In genomic region chr6:33317418-33317667, GRCh38 we compare ENCODE assay signal across 8 cellular contexts. TPM values are rescaled to one million over a fixed set of nuclear protein-coding genes. Genes with fewer than 3 reads are reported as not detected.
A peak's percentile ranks its signal among the peaks of the same experiment; 100 is the strongest.
DNase-seq lines count a peak whose midpoint lies in the region; ATAC-seq, FAIRE-seq and TF ChIP-seq lines count a peak whose summit lies in the region.

No MANE protein-coding gene starts in this region.

- peak overlapping the region; percentile 99 for H3K4me3 Mint-ChIP-seq in T-helper 1 cell treated with Interleukin-12 subunit alpha and Interleukin-12 subunit beta and Interleukin-4 antibody, amounts not matched to agents 30 μg/mL and 1 μg/mL, for 36 hours
- peak overlapping the region; percentile 80 for H3K4me3 Mint-ChIP-seq in activated naive CD8-positive, alpha-beta T cell

- FAIRE-seq in small intestine (lab: Jason Lieb, UNC) = no peak

- H3K36me3 ChIP-seq in hepatocyte (replicated peaks; ENCODE audit: insufficient read depth, low read depth) (no peaks in the 10 kb centered on the region), small intestine (ENCODE audit: control insufficient read depth in 2 of 2, insufficient read depth in 2 of 2, low read length in 2 of 2) (peaks cover 3 to 9% of the 10 kb centered on the region in 2 donors)

- no peak for DNase-seq in T-helper 1 cell
- no peak for DNase-seq in hepatocyte (ENCODE audit: low spot score)
- DNase-seq in small intestine = no peak
- no peak for DNase-seq in NCI-H1694 (lab: John Stamatoyannopoulos, UW)
- DNase-seq in occipital lobe (lab: John Stamatoyannopoulos, UW) = no peak

- ATAC-seq in GM19463 (IDR thresholded peaks at IDR 0.05; ENCODE audit: unreplicated experiment) = no peak

- peaks cover 56% of the 10 kb centered on the region for H3K4me1 Mint-ChIP-seq in T-helper 1 cell treated with Interleukin-12 subunit alpha and Interleukin-12 subunit beta and Interleukin-4 antibody, amounts not matched to agents 30 μg/mL and 1 μg/mL, for 36 hours (ENCODE audit: low read depth)
- H3K4me1 Mint-ChIP-seq in activated naive CD8-positive, alpha-beta T cell (ENCODE audit: low read depth) = peaks cover 68% of the 10 kb centered on the region

- H3K27ac Mint-ChIP-seq in T-helper 1 cell treated with Interleukin-12 subunit alpha and Interleukin-12 subunit beta and Interleukin-4 antibody, amounts not matched to agents 30 μg/mL and 1 μg/mL, for 36 hours = peak overlapping the region; percentile 45
- peak overlapping the region; percentile 28 for H3K27ac Mint-ChIP-seq in activated naive CD8-positive, alpha-beta T cell

- H3K4me3 ChIP-seq in hepatocyte (peak overlapping the region; percentile 24), small intestine (ENCODE audit: low read depth in 1 of 2, low read length in 2 of 2) (peak overlapping the region; percentile 51)

- no peaks in the 10 kb centered on the region for H3K9me3 ChIP-seq in hepatocyte (ENCODE audit: low read depth)
- no peaks in the 10 kb centered on the region for H3K9me3 ChIP-seq in small intestine (ENCODE audit: control insufficient read depth, low read depth)

- H3K27ac ChIP-seq in hepatocyte = peak overlapping the region; percentile 71
- no peak overlapping the region for H3K27ac ChIP-seq in small intestine (ENCODE audit: low read depth in 1 of 2, low read length in 1 of 2)

- H3K9me2 ChIP-seq in hepatocyte (replicated peaks; ENCODE audit: insufficient read depth) = no peaks in the 10 kb centered on the region

- no peaks in the 10 kb centered on the region for H4K20me1 ChIP-seq in hepatocyte (ENCODE audit: insufficient read depth, poor library complexity, severe bottlenecking)

- H3K27me3 ChIP-seq in hepatocyte (no peaks in the 10 kb centered on the region), small intestine (ENCODE audit: control insufficient read depth in 2 of 2, insufficient read depth in 2 of 2, low read length in 2 of 2) (no peaks in the 10 kb centered on the region)

- no peaks in the 10 kb centered on the region for H3K9me3 Mint-ChIP-seq in T-helper 1 cell treated with Interleukin-12 subunit alpha and Interleukin-12 subunit beta and Interleukin-4 antibody, amounts not matched to agents 30 μg/mL and 1 μg/mL, for 36 hours
- no peaks in the 10 kb centered on the region for H3K9me3 Mint-ChIP-seq in activated naive CD8-positive, alpha-beta T cell (ENCODE audit: low read depth)

- peaks cover 32% of the 10 kb centered on the region for H3K79me2 ChIP-seq in hepatocyte

- 0% methylated on average over 16 of the region's 27 CpGs for WGBS in hepatocyte (ENCODE audit: low lambda C conversion rate, missing lambda C conversion rate)
- WGBS in small intestine, 3 donors = 1% methylated on average over 11 to 27 of the region's 27 CpGs

- peaks cover 65% of the 10 kb centered on the region for H3K36me3 Mint-ChIP-seq in T-helper 1 cell treated with Interleukin-12 subunit alpha and Interleukin-12 subunit beta and Interleukin-4 antibody, amounts not matched to agents 30 μg/mL and 1 μg/mL, for 36 hours (ENCODE audit: low read depth)
- H3K36me3 Mint-ChIP-seq in activated naive CD8-positive, alpha-beta T cell = peaks cover 6% of the 10 kb centered on the region

- H2AFZ ChIP-seq in hepatocyte = no peak overlapping the region

- no peak for TF ChIP-seq CTCF in hepatocyte (IDR thresholded peaks at IDR 0.05; ENCODE audit: poor library complexity)

- peaks cover 15% of the 10 kb centered on the region for H3K4me1 ChIP-seq in hepatocyte (ENCODE audit: insufficient read depth)
- peaks cover 7 to 8% of the 10 kb centered on the region in 2 donors for H3K4me1 ChIP-seq in small intestine (ENCODE audit: control insufficient read depth in 2 of 2, insufficient read depth in 1 of 2, low read depth in 1 of 2, low read length in 1 of 2)

- H3K27me3 Mint-ChIP-seq in T-helper 1 cell treated with Interleukin-12 subunit alpha and Interleukin-12 subunit beta and Interleukin-4 antibody, amounts not matched to agents 30 μg/mL and 1 μg/mL, for 36 hours (ENCODE audit: low read depth) = no peaks in the 10 kb centered on the region
- no peaks in the 10 kb centered on the region for H3K27me3 Mint-ChIP-seq in activated naive CD8-positive, alpha-beta T cell

- peak overlapping the region; percentile 78 for H3K4me2 ChIP-seq in hepatocyte

RNA-seq across cellular contexts. Expression of gene ZBTB22, which starts 0.2 kb away (rescaled TPM):
- total RNA-seq in hepatocyte (21.6 and 23.4 TPM in 2 replicates), occipital lobe (28.4 TPM)
- polyA plus RNA-seq in hepatocyte (23.2 and 23.8 TPM in 2 replicates), small intestine (10 to 100 TPM; 10.7 to 14.1 (median 13.5) TPM)

RNA-seq across cellular contexts. Expression of gene TAPBP, which starts 3.5 kb away (rescaled TPM):
- total RNA-seq in hepatocyte (39.1 and 59.3 TPM in 2 replicates), occipital lobe (10.5 TPM)
- polyA plus RNA-seq in hepatocyte (108 and 116 TPM in 2 replicates), small intestine (10 to 100 TPM; 33.8 to 64.1 (median 47.2) TPM)

RNA-seq across cellular contexts. Expression of gene DAXX, which starts 5.4 kb away (rescaled TPM):
- total RNA-seq in hepatocyte (26.4 and 31.0 TPM in 2 replicates), occipital lobe (30.1 TPM)
- polyA plus RNA-seq in hepatocyte (28.4 and 35.3 TPM in 2 replicates), small intestine (10 to 100 TPM; 19.5 to 34.7 (median 24.2) TPM)

RNA-seq across cellular contexts. Expression of gene RGL2, which starts 18.6 kb away (rescaled TPM):
- total RNA-seq in hepatocyte (57.4 and 63.3 TPM in 2 replicates), occipital lobe (13.7 TPM)
- polyA plus RNA-seq in hepatocyte (82.1 and 89.3 TPM in 2 replicates), small intestine (10 to 100 TPM; 13.2 to 32.9 (median 17.6) TPM)

RNA-seq across cellular contexts. Expression of gene PFDN6, which starts 27.9 kb away (rescaled TPM):
- total RNA-seq in hepatocyte (43.9 and 52.7 TPM in 2 replicates), occipital lobe (27.0 TPM)
- polyA plus RNA-seq in hepatocyte (19.5 and 27.2 TPM in 2 replicates), small intestine (100 to 1,000 TPM; 129 to 183 (median 164) TPM)
